ENCODE assay signal across 29 cellular contexts in genomic region chr16:80055831-80056230, GRCh38.
"Had no signal": no experiment of that assay in that cellular context is flagged by ENCODE, and none has a peak within 500 bp of the region (broad histone marks: within the 10 kb centered on the region; RNA-seq: fewer than 3 reads in every experiment).

No MANE protein-coding gene starts in this region.

- H3K27ac Mint-ChIP-seq: activated CD4-positive, alpha-beta T cell treated with anti-CD3 and anti-CD28 coated beads, Interleukin-2, amount 10 ng/mL, durations not matched to agents 24 days and 14 days; activated CD8-positive, alpha-beta T cell treated with anti-CD3 and anti-CD28 coated beads for 36 hours; activated naive CD8-positive, alpha-beta T cell treated with anti-CD3 and anti-CD28 coated beads for 36 hours; activated T-cell treated with anti-CD3 and anti-CD28 coated beads, Interleukin-2, amount 50 U/mL, for 72 hours; activated T-helper 17 cell treated with anti-CD3 and anti-CD28 coated beads, Interleukin-2, amount 50 U/mL, for 72 hours; T-helper 1 cell treated with Interleukin-12 subunit alpha and Interleukin-12 subunit beta and Interleukin-4 antibody, amounts not matched to agents 30 μg/mL and 1 μg/mL, for 36 hours; T-helper 2 cell treated with Interferon-gamma antibody and Interleukin-4, amounts not matched to agents 5 μg/mL and 100 μg/mL, for 36 hours had no signal

- H3K4me2 ChIP-seq: SK-N-SH had no signal

- H3K36me3 ChIP-seq: ascending aorta, Peyer's patch, SJSA1 had no signal

- H3K36me3 Mint-ChIP-seq: activated naive CD8-positive, alpha-beta T cell treated with anti-CD3 and anti-CD28 coated beads for 36 hours had no signal

- H3K4me3 ChIP-seq: ascending aorta, body of pancreas, Peyer's patch, SJSA1 had no signal

- H3K27me3 Mint-ChIP-seq: activated CD4-positive, alpha-beta T cell treated with anti-CD3 and anti-CD28 coated beads, Interleukin-2, amount 10 ng/mL, durations not matched to agents 24 days and 14 days; activated CD8-positive, alpha-beta T cell treated with anti-CD3 and anti-CD28 coated beads for 36 hours had no signal

- H3K27me3 ChIP-seq: ascending aorta, body of pancreas, Peyer's patch had no signal

- H3K9ac ChIP-seq: SK-N-SH had no signal

- H3K9me3 ChIP-seq: ascending aorta, body of pancreas, Peyer's patch, SJSA1, SK-N-SH had no signal

- H3K4me3 Mint-ChIP-seq: activated CD4-positive, alpha-beta T cell treated with anti-CD3 and anti-CD28 coated beads, Interleukin-2, amount 10 ng/mL, durations not matched to agents 24 days and 14 days; activated CD8-positive, alpha-beta T cell treated with anti-CD3 and anti-CD28 coated beads for 36 hours; activated naive CD8-positive, alpha-beta T cell treated with anti-CD3 and anti-CD28 coated beads for 36 hours; activated T-cell treated with anti-CD3 and anti-CD28 coated beads, Interleukin-2, amount 50 U/mL, for 72 hours; activated T-helper 17 cell treated with anti-CD3 and anti-CD28 coated beads, Interleukin-2, amount 50 U/mL, for 72 hours; T-helper 1 cell treated with Interleukin-12 subunit alpha and Interleukin-12 subunit beta and Interleukin-4 antibody, amounts not matched to agents 30 μg/mL and 1 μg/mL, for 36 hours; T-helper 2 cell treated with Interferon-gamma antibody and Interleukin-4, amounts not matched to agents 5 μg/mL and 100 μg/mL, for 36 hours had no signal

- H3K27ac ChIP-seq: ascending aorta, body of pancreas, Peyer's patch, SJSA1 had no signal

- DNase-seq: activated CD4-positive, alpha-beta T cell treated with anti-CD3 and anti-CD28 coated beads, Interleukin-2, amount 10 ng/mL, durations not matched to agents 24 days and 14 days; activated CD4-positive, alpha-beta T cell treated with anti-CD3 and anti-CD28 coated beads, Interleukin-2, amount 50 U/mL, for 4 hours; activated CD8-positive, alpha-beta T cell treated with anti-CD3 and anti-CD28 coated beads for 36 hours; activated effector memory CD4-positive, alpha-beta T cell treated with anti-CD3 and anti-CD28 coated beads, Interleukin-2, amount 50 U/mL, for 16 hours; activated naive CD4-positive, alpha-beta T cell; activated naive CD4-positive, alpha-beta T cell treated with anti-CD3 and anti-CD28 coated beads, Interleukin-2, amount 50 U/mL, for 16 hours; activated naive CD8-positive, alpha-beta T cell treated with anti-CD3 and anti-CD28 coated beads for 36 hours; activated T-cell treated with anti-CD3 and anti-CD28 coated beads, Interleukin-2, amount 50 U/mL, for 1 hour; activated T-cell treated with anti-CD3 and anti-CD28 coated beads, Interleukin-2, amount 50 U/mL, for 72 hours; amygdala; body of pancreas; caudate nucleus; NCI-H1092 treated with DMSO at 0.1 percent for 48 hours; NCI-H1417; NCI-H187 treated with DMSO at 0.1 percent for 48 hours; NCI-H2081; NCI-H226; NCI-H446 treated with DMSO at 0.1 percent for 48 hours; NCI-H524; PC-3; Peyer's patch; RPMI8226; SHP77 treated with DMSO at 0.1 percent for 48 hours; SK-N-SH had no signal

- H3K4me1 ChIP-seq: body of pancreas, Peyer's patch, SJSA1 had no signal

- H3K9me3 Mint-ChIP-seq: activated CD4-positive, alpha-beta T cell treated with anti-CD3 and anti-CD28 coated beads, Interleukin-2, amount 10 ng/mL, durations not matched to agents 24 days and 14 days; activated CD8-positive, alpha-beta T cell treated with anti-CD3 and anti-CD28 coated beads for 36 hours; activated naive CD8-positive, alpha-beta T cell treated with anti-CD3 and anti-CD28 coated beads for 36 hours; activated T-cell treated with anti-CD3 and anti-CD28 coated beads, Interleukin-2, amount 50 U/mL, for 72 hours; activated T-helper 17 cell treated with anti-CD3 and anti-CD28 coated beads, Interleukin-2, amount 50 U/mL, for 72 hours; T-helper 1 cell treated with Interleukin-12 subunit alpha and Interleukin-12 subunit beta and Interleukin-4 antibody, amounts not matched to agents 30 μg/mL and 1 μg/mL, for 36 hours; T-helper 2 cell treated with Interferon-gamma antibody and Interleukin-4, amounts not matched to agents 5 μg/mL and 100 μg/mL, for 36 hours had no signal

- H3K4me1 Mint-ChIP-seq: activated CD4-positive, alpha-beta T cell treated with anti-CD3 and anti-CD28 coated beads, Interleukin-2, amount 10 ng/mL, durations not matched to agents 24 days and 14 days; activated naive CD8-positive, alpha-beta T cell treated with anti-CD3 and anti-CD28 coated beads for 36 hours; activated T-helper 17 cell treated with anti-CD3 and anti-CD28 coated beads, Interleukin-2, amount 50 U/mL, for 72 hours had no signal
